In genomic region chr17:1779571-1780074, GRCh38 we compare ENCODE assay signal across 8 cellular contexts. TPM values are rescaled to one million over a fixed set of nuclear protein-coding genes. Genes with fewer than 3 reads are reported as not detected.
DNase-seq lines count a peak whose midpoint lies in the region; ATAC-seq and TF ChIP-seq lines count a peak whose summit lies in the region.

No MANE protein-coding gene starts in this region.

- no peaks in the 10 kb centered on the region for H3K27me3 ChIP-seq in heart right ventricle

- H3K4me3 ChIP-seq in heart right ventricle (no peak overlapping the region), skeletal muscle cell (ENCODE audit: low read depth, low read length) (no peak overlapping the region)

- no peaks in the 10 kb centered on the region for H3K9me3 ChIP-seq in heart right ventricle

- H3K27ac ChIP-seq in VCaP (peak overlapping the region; percentile 91), heart right ventricle (peak overlapping the region; percentile 65 to 95 (median 86))

- in situ Hi-C loops in G401 (cut with HindIII; ENCODE audit: low sequenced_read_pairs) = no loop called here

- intact Hi-C loops in heart right ventricle (cut with DNase I) = loop anchor here in 8 of 10 donors (5.0 to 10.0 kb wide), 7 partner anchors 52 to 205 kb away; partner anchors contain the start of genes PRPF8 (in 1 of the 8), TLCD2 (in 1 of the 8) and WDR81 (in 1 of the 8)

- H3K36me3 ChIP-seq in heart right ventricle = peaks cover 0 to 87% (median 22%) of the 10 kb centered on the region in 9 donors

- WGBS in heart right ventricle, 2 donors = 49 to 54% methylated on average over 7 of the region's 7 CpGs

- peak; percentile 91 for DNase-seq in GM03348 (ENCODE audit: low spot score)
- DNase-seq in heart right ventricle = peak; percentile 58 to 85
- DNase-seq in skeletal muscle cell (ENCODE audit: low read depth) = peak; percentile 91
- DNase-seq in G401 (ENCODE audit: low spot score) = no peak
- DNase-seq in GDM1 (lab: John Stamatoyannopoulos, UW) = no peak
- no peak for DNase-seq in T-helper 9 cell

- H3K4me1 ChIP-seq in heart right ventricle = peaks cover 6 to 63% (median 39%) of the 10 kb centered on the region in 9 donors

- TF ChIP-seq CTCF in VCaP (conservative IDR thresholded peaks at IDR 0.05) = no peak
- no peak for TF ChIP-seq CTCF in heart right ventricle (IDR thresholded peaks at IDR 0.05)

- peak in 7 of 8 donors; percentile 12 to 47 (median 30) for ATAC-seq in heart right ventricle
- ATAC-seq in HG03432 (IDR thresholded peaks at IDR 0.05; ENCODE audit: unreplicated experiment) = no peak

RNA-seq across cellular contexts. Expression of gene SERPINF1, which starts 17.8 kb away (rescaled TPM):
- total RNA-seq in heart right ventricle = 100 to 1,000 TPM in 4 of 10 donors, 10 to 100 TPM in 6; 26.2 to 185 (median 89.1) TPM
- polyA plus RNA-seq in heart right ventricle = 100 to 1,000 TPM; 181 to 247 TPM
- 465 and 509 TPM in 2 replicates for total RNA-seq in G401 (2014; rRNA removed; shearing (Covaris generic))

RNA-seq across cellular contexts. Expression of gene SERPINF2, which starts 37.0 kb away (rescaled TPM):
- total RNA-seq in heart right ventricle = 1 to 10 TPM in 3 of 10 donors, under 1 TPM in 5, not detected in 2; 0.18 to 1.3 (median 0.41) TPM
- 1 to 10 TPM; 2.0 to 2.8 TPM for polyA plus RNA-seq in heart right ventricle
- total RNA-seq in G401 (2014; rRNA removed; shearing (Covaris generic)) = 2.4 and 3.0 TPM in 2 replicates

RNA-seq across cellular contexts. Expression of gene SMYD4, which starts 50.1 kb away (rescaled TPM):
- total RNA-seq in heart right ventricle = 10 to 100 TPM in 4 of 10 donors, 1 to 10 TPM in 6; 7.2 to 13.5 (median 9.3) TPM
- 1 to 10 TPM; 4.6 to 6.9 TPM for polyA plus RNA-seq in heart right ventricle
- 13.4 and 16.0 TPM in 2 replicates for total RNA-seq in G401 (2014; rRNA removed; shearing (Covaris generic))

RNA-seq across cellular contexts. Expression of gene RPA1, which starts 50.2 kb away (rescaled TPM):
- total RNA-seq in heart right ventricle = 10 to 100 TPM; 51.1 to 96.6 (median 75.4) TPM
- 10 to 100 TPM in 1 of 2 donors, 1 to 10 TPM in 1; 7.2 to 32.3 TPM for polyA plus RNA-seq in heart right ventricle
- 79.1 and 102 TPM in 2 replicates for total RNA-seq in G401 (2014; rRNA removed; shearing (Covaris generic))

RNA-seq across cellular contexts. Expression of gene WDR81, which starts 55.1 kb away (rescaled TPM):
- 10 to 100 TPM in 4 of 10 donors, 1 to 10 TPM in 6; 7.7 to 16.9 (median 9.2) TPM for total RNA-seq in heart right ventricle
- 10 to 100 TPM in 1 of 2 donors, 1 to 10 TPM in 1; 8.5 to 14.9 TPM for polyA plus RNA-seq in heart right ventricle
- 25.0 and 29.9 TPM in 2 replicates for total RNA-seq in G401 (2014; rRNA removed; shearing (Covaris generic))

Comparison
In these comparisons a context has a peak if more than half of its experiments do, and no peak if none do; other contexts are left out.
1. DNase-seq: peak in GM03348 (single experiment), heart right ventricle (2 of 2) and skeletal muscle cell (single experiment); none in G401 (single experiment), GDM1 (single experiment) and T-helper 9 cell (single experiment).